1 cellular context compared by ENCODE assay signal in the genomic region with DNA sequence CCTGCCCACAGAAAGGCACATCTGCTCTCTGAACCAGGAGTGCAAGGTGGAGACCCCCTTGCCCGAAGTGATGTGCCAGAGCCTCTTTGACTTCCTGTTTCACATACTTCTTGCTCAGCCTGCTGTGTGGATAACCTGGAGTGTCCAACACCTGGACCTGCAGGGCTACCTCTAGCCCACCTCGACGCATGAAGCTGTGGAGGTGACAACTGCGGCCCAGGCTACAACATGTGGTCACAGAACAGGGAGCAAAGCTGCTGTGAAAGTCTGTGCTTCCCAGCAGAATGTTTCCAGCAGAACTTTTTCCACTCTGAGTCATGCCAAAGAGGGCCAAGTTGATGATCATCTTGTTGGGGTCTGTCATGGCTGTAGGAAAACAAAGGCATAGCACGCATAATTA.
TF ChIP-seq lines count a peak whose summit lies in the region.

No MANE protein-coding gene starts in this region.

TF ChIP-seq in K562, 482 proteins besides CTCF, POLR2A, EP300 and RAD21:
- TF ChIP-seq NEUROD1 (IDR thresholded peaks at IDR 0.05; ENCODE audit: borderline replicate concordance, low read depth, low read length, partially characterized antibody) (no peak), SETDB1 (IDR thresholded peaks at IDR 0.05; ENCODE audit: low read length) (no peak), PRMT5 (CRISPR knock-in tag; IDR thresholded peaks at IDR 0.05) (no peak)
